Comparison of ENCODE assay signal across 14 cellular contexts in genomic region chr1:18485227-18485626, GRCh38. TPM values are rescaled to one million over a fixed set of nuclear protein-coding genes. Genes with fewer than 3 reads are reported as not detected.
DNase-seq lines count a peak whose midpoint lies in the region; TF ChIP-seq lines count a peak whose summit lies in the region.
"Had no signal": no experiment of that assay in that cellular context is flagged by ENCODE, and none has a peak within 500 bp of the region (broad histone marks: within the 10 kb centered on the region; RNA-seq: fewer than 3 reads in every experiment).

No MANE protein-coding gene starts in this region.

- peaks cover 2% of the 10 kb centered on the region for H3K4me1 Mint-ChIP-seq in glutamatergic neuron (ENCODE audit: low read depth, unreplicated experiment)

- no peak for TF ChIP-seq POLR2A in suprapubic skin (IDR thresholded peaks at IDR 0.05)

- H3K27me3 ChIP-seq in trophoblast cell (ENCODE audit: insufficient read depth, low read length) (no peaks in the 10 kb centered on the region), suprapubic skin (peaks cover 47% of the 10 kb centered on the region)

- no peak overlapping the region for H4K12ac ChIP-seq in trophoblast cell (ENCODE audit: low read depth, low read length)

- no peak overlapping the region for H3K4me2 ChIP-seq in trophoblast cell (ENCODE audit: low read length)

- H3K4me1 ChIP-seq in trophoblast cell (ENCODE audit: control insufficient read depth in 1 of 2, insufficient read depth in 2 of 2, low read length in 2 of 2) (peaks cover 23 to 31% of the 10 kb centered on the region in 2 experiments), suprapubic skin (peaks cover 8% of the 10 kb centered on the region)

- H3K27ac ChIP-seq in trophoblast cell (ENCODE audit: low read depth, low read length) (no peak overlapping the region), suprapubic skin (no peak overlapping the region)

- H3K14ac ChIP-seq in trophoblast cell (ENCODE audit: low read length) = no peak overlapping the region

- H2AFZ ChIP-seq in trophoblast cell (ENCODE audit: insufficient read depth, low read length, poor library complexity) = no peak overlapping the region

- TF ChIP-seq CTCF in glutamatergic neuron (IDR thresholded peaks at IDR 0.05; ENCODE audit: partially characterized antibody, unreplicated experiment) (no peak), suprapubic skin (IDR thresholded peaks at IDR 0.05) (no peak)

- peak overlapping the region; percentile 56 for H2BK12ac ChIP-seq in trophoblast cell (ENCODE audit: low read length)

- no peak overlapping the region for H3K23ac ChIP-seq in trophoblast cell (ENCODE audit: low read length)

- H3K36me3 ChIP-seq in trophoblast cell (ENCODE audit: control insufficient read depth in 1 of 2, insufficient read depth in 2 of 2, low read length in 2 of 2) = no peaks in the 10 kb centered on the region
- no peaks in the 10 kb centered on the region for H3K36me3 ChIP-seq in suprapubic skin

- DNase-seq in activated effector memory CD4-positive, alpha-beta T cell treated with anti-CD3 and anti-CD28 coated beads, Interleukin-2, amount 50 U/mL, for 16 hours = peak; percentile 12
- no peak for DNase-seq in activated effector memory CD4-positive, alpha-beta T cell treated with Interleukin-2 at 50 U/mL for 16 hours
- DNase-seq in islet precursor cell = peak; percentile 78
- DNase-seq in trophoblast cell = no peak
- DNase-seq in glutamatergic neuron = no peak
- no peak for DNase-seq in medulla oblongata (ENCODE audit: extremely low spot score)
- no peak for DNase-seq in suprapubic skin (ENCODE audit: low spot score in 2 of 2)
- DNase-seq: 8988T; AML-193; C1 segment of cervical spinal cord; CD4-positive, alpha-beta T cell; DMS79 had no signal

- H4K91ac ChIP-seq in trophoblast cell (ENCODE audit: low read depth, low read length) = peak overlapping the region; percentile 49

- H2BK5ac ChIP-seq in trophoblast cell (ENCODE audit: low read depth, low read length, poor library complexity) = peak overlapping the region; percentile 16

- no peak for TF ChIP-seq EP300 in suprapubic skin (IDR thresholded peaks at IDR 0.05)

- H3K18ac ChIP-seq in trophoblast cell (ENCODE audit: low read length) = no peak overlapping the region

- no peak overlapping the region for H3K9ac ChIP-seq in trophoblast cell (ENCODE audit: low read length)

- no peak overlapping the region for H2AK5ac ChIP-seq in trophoblast cell (ENCODE audit: low read length)

- H3K79me1 ChIP-seq in trophoblast cell (ENCODE audit: low read length) = peaks cover 16% of the 10 kb centered on the region

- H3K4me3 ChIP-seq in trophoblast cell (ENCODE audit: low read depth, low read length) = no peak overlapping the region
- H3K4me3 ChIP-seq in suprapubic skin = no peak overlapping the region
- H3K4me3 ChIP-seq: GM12878 had no signal

- no peak overlapping the region for H3K4me3 Mint-ChIP-seq in glutamatergic neuron (ENCODE audit: unreplicated experiment)
- H3K4me3 Mint-ChIP-seq: CD4-positive, alpha-beta T cell; IgD-negative memory B cell had no signal

- peak overlapping the region; percentile 13 for H4K8ac ChIP-seq in trophoblast cell (ENCODE audit: low read depth, low read length)

- H3K4ac ChIP-seq in trophoblast cell (ENCODE audit: low read depth, low read length) = no peak overlapping the region

- peak overlapping the region; percentile 2 for H2BK120ac ChIP-seq in trophoblast cell (ENCODE audit: insufficient read depth, low read length, poor library complexity)

- no peaks in the 10 kb centered on the region for H3K9me3 Mint-ChIP-seq in glutamatergic neuron (ENCODE audit: unreplicated experiment)

- H3K9me3 ChIP-seq in trophoblast cell (ENCODE audit: insufficient read depth, low read depth, low read length) (peaks cover 2% of the 10 kb centered on the region), suprapubic skin (no peaks in the 10 kb centered on the region)

- no CpG with 5 or more reads among the region's 4 CpGs for WGBS in trophoblast cell (ENCODE audit: extremely low coverage, insufficient coverage, insufficient read length)
- WGBS in suprapubic skin = 87% methylated on average over 4 of the region's 4 CpGs

- H3K36me3 Mint-ChIP-seq in glutamatergic neuron (ENCODE audit: unreplicated experiment) = no peaks in the 10 kb centered on the region
- H3K36me3 Mint-ChIP-seq: IgD-negative memory B cell had no signal

- H3K27ac Mint-ChIP-seq in glutamatergic neuron (ENCODE audit: unreplicated experiment) = no peak overlapping the region
- H3K27ac Mint-ChIP-seq: CD4-positive, alpha-beta T cell; IgD-negative memory B cell had no signal

- H3K27me3 Mint-ChIP-seq in glutamatergic neuron (ENCODE audit: unreplicated experiment) = peaks cover 2% of the 10 kb centered on the region

- peaks cover 3% of the 10 kb centered on the region for H3K79me2 ChIP-seq in trophoblast cell (ENCODE audit: control insufficient read depth, insufficient read depth, low read length, poor library complexity)

RNA-seq across cellular contexts. Expression of gene KLHDC7A, which starts 4.5 kb away (rescaled TPM):
- polyA plus RNA-seq in trophoblast cell (2013) = 0.97 and 1.1 TPM in 2 replicates
- not detected for total RNA-seq in glutamatergic neuron (ENCODE audit: unreplicated experiment)
- total RNA-seq in suprapubic skin = under 1 TPM in 3 of 4 donors, not detected in 1; 0.08 to 0.31 (median 0.23) TPM
- total RNA-seq: CD4-positive, alpha-beta T cell; GM12878 had no signal
- polyA plus RNA-seq: GM12878, IgD-negative memory B cell had no signal

Comparison
In these comparisons a context has a peak if more than half of its experiments do, and no peak if none do; other contexts are left out.
1. DNase-seq: peak in activated effector memory CD4-positive, alpha-beta T cell treated with anti-CD3 and anti-CD28 coated beads, Interleukin-2, amount 50 U/mL, for 16 hours (single experiment) and islet precursor cell (single experiment); none in activated effector memory CD4-positive, alpha-beta T cell treated with Interleukin-2 at 50 U/mL for 16 hours (single experiment), trophoblast cell (0 of 2), glutamatergic neuron (single experiment), medulla oblongata (single experiment) and suprapubic skin (0 of 2).